ENCODE assay signal across 9 cellular contexts in genomic region chr5:40442346-40442745, GRCh38.
A peak's percentile ranks its signal among the peaks of the same experiment; 100 is the strongest.
DNase-seq lines count a peak whose midpoint lies in the region; ATAC-seq and TF ChIP-seq lines count a peak whose summit lies in the region.
"Had no signal": no experiment of that assay in that cellular context is flagged by ENCODE, and none has a peak within 500 bp of the region (broad histone marks: within the 10 kb centered on the region; RNA-seq: fewer than 3 reads in every experiment).

No MANE protein-coding gene starts in this region.

- no peak for DNase-seq in effector memory CD4-positive, alpha-beta T cell
- DNase-seq in NCI-H187 (lab: John Stamatoyannopoulos, UW): no peak
- no peak for DNase-seq in cerebellum (ENCODE audit: low spot score)
- DNase-seq in left cardiac atrium: no peak
- DNase-seq: H7 had no signal

- peak; percentile 62 for ATAC-seq in GM19395 (IDR thresholded peaks at IDR 0.05; ENCODE audit: unreplicated experiment)
- ATAC-seq in HG03095 (IDR thresholded peaks at IDR 0.05; ENCODE audit: unreplicated experiment): no peak
- ATAC-seq in left cardiac atrium: no peak

- H3K9ac ChIP-seq in Loucy (ENCODE audit: low read depth, low read length, poor library complexity, severe bottlenecking): no peak overlapping the region

- no peaks in the 10 kb centered on the region for H3K9me2 ChIP-seq in Loucy (replicated peaks; ENCODE audit: low read depth, low read length)

- H3K79me2 ChIP-seq in ACC112 (ENCODE audit: control insufficient read depth, insufficient read depth, low read length, unreplicated experiment): no peaks in the 10 kb centered on the region
- H3K79me2 ChIP-seq in Loucy (ENCODE audit: insufficient read depth, low read length): no peaks in the 10 kb centered on the region

- peak overlapping the region; percentile 29 for H2AFZ ChIP-seq in ACC112 (ENCODE audit: low read length, unreplicated experiment)
- peak overlapping the region; percentile 72 for H2AFZ ChIP-seq in Loucy (ENCODE audit: low read length)

- peaks cover 10% of the 10 kb centered on the region; the same call in 1 of the 2 replicates for H3K36me3 ChIP-seq in ACC112 (ENCODE audit: insufficient read depth, low read length)
- H3K36me3 ChIP-seq in Loucy (ENCODE audit: insufficient read depth, low read length): no peaks in the 10 kb centered on the region
- no peaks in the 10 kb centered on the region for H3K36me3 ChIP-seq in effector memory CD4-positive, alpha-beta T cell (ENCODE audit: control insufficient read depth, insufficient read depth, low read length)

- intact Hi-C loops in left cardiac atrium (cut with DNase I): no loop called here

- H3K4me2 ChIP-seq in Loucy (ENCODE audit: low read depth, low read length, poor library complexity, severe bottlenecking): peak overlapping the region; percentile 41

- no peaks in the 10 kb centered on the region for H3K9me3 ChIP-seq in Loucy (ENCODE audit: insufficient read depth, low read depth, low read length)
- no peaks in the 10 kb centered on the region for H3K9me3 ChIP-seq in effector memory CD4-positive, alpha-beta T cell (ENCODE audit: control insufficient read depth, low read length)

- TF ChIP-seq CTCF in Loucy (conservative IDR thresholded peaks at IDR 0.05; ENCODE audit: low read length): no peak

- H3K27me3 ChIP-seq in ACC112 (ENCODE audit: insufficient read depth, low read length): no peaks in the 10 kb centered on the region
- H3K27me3 ChIP-seq in Loucy (ENCODE audit: insufficient read depth, low read length, poor library complexity, severe bottlenecking): no peaks in the 10 kb centered on the region
- no peaks in the 10 kb centered on the region for H3K27me3 ChIP-seq in effector memory CD4-positive, alpha-beta T cell (replicated peaks; ENCODE audit: control insufficient read depth, insufficient read depth, low read length, poor library complexity, severe bottlenecking)

- H3K4me3 ChIP-seq in ACC112 (ENCODE audit: low read depth, low read length): no peak overlapping the region
- H3K4me3 ChIP-seq in Loucy (ENCODE audit: low read length, poor library complexity, severe bottlenecking): no peak overlapping the region
- H3K4me3 ChIP-seq in effector memory CD4-positive, alpha-beta T cell (ENCODE audit: insufficient read depth, low read depth, low read length, poor library complexity, severe bottlenecking): no peak overlapping the region

- H3F3A ChIP-seq in Loucy (ENCODE audit: low read depth): no peaks in the 10 kb centered on the region

- no peaks in the 10 kb centered on the region for H4K20me1 ChIP-seq in Loucy (ENCODE audit: insufficient read depth, low read length, poor library complexity, severe bottlenecking)

- peak overlapping the region; percentile 2; the same call in 1 of the 2 replicates for H3K27ac ChIP-seq in ACC112 (ENCODE audit: low read depth, low read length)
- H3K27ac ChIP-seq in effector memory CD4-positive, alpha-beta T cell (ENCODE audit: insufficient read depth, low read length, poor library complexity, severe bottlenecking): peak overlapping the region; percentile 41

- H3K4me1 ChIP-seq in ACC112 (ENCODE audit: control insufficient read depth, insufficient read depth, low read length, unreplicated experiment): peaks cover 10% of the 10 kb centered on the region
- H3K4me1 ChIP-seq in Loucy (ENCODE audit: insufficient read depth, low read length, poor library complexity, severe bottlenecking): peaks cover 21% of the 10 kb centered on the region
- H3K4me1 ChIP-seq in effector memory CD4-positive, alpha-beta T cell (ENCODE audit: control insufficient read depth, insufficient read depth, low read length, poor library complexity, severe bottlenecking): peaks cover 23% of the 10 kb centered on the region
